Comparison of ENCODE assay signal across 8 cellular contexts in genomic region chr2:216692636-216693413, GRCh38. TPM values are rescaled to one million over a fixed set of nuclear protein-coding genes. Genes with fewer than 3 reads are reported as not detected.
DNase-seq lines count a peak whose midpoint lies in the region; ATAC-seq, FAIRE-seq and TF ChIP-seq lines count a peak whose summit lies in the region.

No MANE protein-coding gene starts in this region.

- peak; percentile 53 for ATAC-seq in GM21786 (IDR thresholded peaks at IDR 0.05; ENCODE audit: unreplicated experiment)
- no peak for ATAC-seq in HepG2

- H3K27me3 ChIP-seq in AG04450 (ENCODE audit: control insufficient read depth, insufficient read depth, low read length) (no peaks in the 10 kb centered on the region), HepG2 (ENCODE audit: control insufficient read depth in 1 of 2, insufficient read depth in 2 of 2, low read length in 2 of 2) (peaks cover 30 to 80% of the 10 kb centered on the region in 2 experiments)

- intact Hi-C loops in activated CD4-positive, alpha-beta T cell treated with anti-CD3 and anti-CD28 coated beads, Interleukin-2, amount 10 ng/mL, durations not matched to agents 24 days and 14 days (cut with micrococcal nuclease): loop anchor here (2.0 to 5.0 kb wide), 4 partner anchors 164 to 1064 kb away; no protein-coding TSS in a partner anchor
- intact Hi-C loops in HepG2 (cut with micrococcal nuclease; ENCODE audit: unreplicated experiment): loop anchor here (10.0 kb wide), 1 partner anchor 642 kb away; no protein-coding TSS in a partner anchor

- H3K27me3 Mint-ChIP-seq in activated CD4-positive, alpha-beta T cell treated with anti-CD3 and anti-CD28 coated beads, Interleukin-2, amount 10 ng/mL, durations not matched to agents 24 days and 14 days: peaks cover 65% of the 10 kb centered on the region

- H3K36me3 ChIP-seq in HepG2 (replicated peaks in 1 of 2; ENCODE audit: control insufficient read depth in 1 of 2, insufficient read depth in 2 of 2, low read length in 2 of 2): no peaks in the 10 kb centered on the region

- no peak overlapping the region for H2AFZ ChIP-seq in HepG2 (ENCODE audit: low read length)

- no peak for FAIRE-seq in HepG2 (lab: Jason Lieb, UNC)

- H3K27ac ChIP-seq in AG04450 (ENCODE audit: low read depth, low read length): peak overlapping the region; percentile 75
- peak overlapping the region; percentile 89 to 96 for H3K27ac ChIP-seq in coronary artery
- no peak overlapping the region for H3K27ac ChIP-seq in HepG2 (ENCODE audit: extremely low read length, insufficient read depth, low read length)

- H3K9me3 Mint-ChIP-seq in activated CD4-positive, alpha-beta T cell treated with anti-CD3 and anti-CD28 coated beads, Interleukin-2, amount 10 ng/mL, durations not matched to agents 24 days and 14 days: no peaks in the 10 kb centered on the region

- CTCF ChIA-PET in AG04450 (lab: Charles Lee): interaction anchor here (1.1 to 1.6 kb wide), 3 partner anchors 473 to 1020 kb away, joined by 5 to 9 read pairs (median 8); no protein-coding TSS in a partner anchor
- CTCF ChIA-PET in HepG2 (lab: Yijun Ruan, JAX; ENCODE audit: low intra/inter-chr PET ratio, low total read pairs): no interaction called here

- peak overlapping the region; percentile 75 for H3K27ac Mint-ChIP-seq in activated CD4-positive, alpha-beta T cell treated with anti-CD3 and anti-CD28 coated beads, Interleukin-2, amount 10 ng/mL, durations not matched to agents 24 days and 14 days

- TF ChIP-seq CTCF in AG04450 (IDR thresholded peaks at IDR 0.05; ENCODE audit: low read depth, low read length) (no peak), coronary artery (IDR thresholded peaks at IDR 0.05) (no peak), HepG2 (CRISPR knock-in tag; IDR thresholded peaks at IDR 0.05) (no peak)

- TF ChIP-seq EP300 in HepG2 (IDR thresholded peaks at IDR 0.05; ENCODE audit: low read depth in 2 of 2, low read length in 2 of 2): no peak
- TF ChIP-seq EP300 in HepG2 (CRISPR knock-in tag; IDR thresholded peaks at IDR 0.05; ENCODE audit: borderline replicate concordance): no peak

- WGBS in HepG2 (ENCODE audit: low lambda C conversion rate): 14% methylated on average over 28 of the region's 28 CpGs

- TF ChIP-seq POLR2A in HepG2 (IDR thresholded peaks at IDR 0.05; ENCODE audit: insufficient read depth in 1 of 2, low read depth in 2 of 2, low read length in 2 of 2): no peak

- TF ChIP-seq RAD21 in HepG2 (CRISPR knock-in tag; IDR thresholded peaks at IDR 0.05): no peak

- no peaks in the 10 kb centered on the region; the same call in 1 of the 2 replicates for H3K9me3 ChIP-seq in AG04450 (ENCODE audit: control insufficient read depth, insufficient read depth, low read length)
- H3K9me3 ChIP-seq in HepG2 (ENCODE audit: low read length): no peaks in the 10 kb centered on the region

- in situ Hi-C loops in HepG2 (cut with HindIII; ENCODE audit: extremely low pct_ligation_motif_present, low pct_unique_long_range_greater_than_20kb): loop anchor here (5.0 kb wide), 2 partner anchors 454 to 1019 kb away; no protein-coding TSS in a partner anchor

- no peaks in the 10 kb centered on the region for H4K20me1 ChIP-seq in HepG2 (ENCODE audit: insufficient read depth, low read length)

- peak overlapping the region; percentile 16; the same call in 1 of the 2 replicates for H3K4me2 ChIP-seq in HepG2 (ENCODE audit: low read depth, low read length)

- DNase-seq in AG04450 (ENCODE audit: low read depth, low spot score) (no peak), NCI-H2171 treated with DMSO at 0.1 percent for 48 hours (lab: John Stamatoyannopoulos, UW) (peak; percentile 94), coronary artery (ENCODE audit: low spot score) (peak; percentile 93), HepG2 (ENCODE audit: low spot score) (no peak), T-helper 9 cell (no peak)
- peak; percentile 93 for DNase-seq in activated CD4-positive, alpha-beta T cell treated with anti-CD3 and anti-CD28 coated beads, Interleukin-2, amount 10 ng/mL, durations not matched to agents 24 days and 14 days
- DNase-seq in stimulated activated CD4-positive, alpha-beta T cell treated with anti-CD3 and anti-CD28 coated beads, Interleukin-4, amount 100 ng/mL, for 1 hour: peak; percentile 69

- no peaks in the 10 kb centered on the region for H3K4me1 ChIP-seq in HepG2 (ENCODE audit: insufficient read depth, low read length)

- no TSS peak for BruUV-seq in HepG2 (replicated peaks; lab: Mats Ljungman, UMichigan)

- peak overlapping the region; percentile 89 for H3K4me3 Mint-ChIP-seq in activated CD4-positive, alpha-beta T cell treated with anti-CD3 and anti-CD28 coated beads, Interleukin-2, amount 10 ng/mL, durations not matched to agents 24 days and 14 days

- peaks cover 21% of the 10 kb centered on the region for H3K4me1 Mint-ChIP-seq in activated CD4-positive, alpha-beta T cell treated with anti-CD3 and anti-CD28 coated beads, Interleukin-2, amount 10 ng/mL, durations not matched to agents 24 days and 14 days

- POLR2A ChIA-PET in AG04450 (lab: Yijun Ruan, JAX): interaction anchor here (0.6 to 3.4 kb wide), 14 partner anchors 8 to 1017 kb away, joined by 3 to 25 read pairs (median 4); no protein-coding TSS in a partner anchor
- POLR2A ChIA-PET in HepG2 (lab: Yijun Ruan, JAX): no interaction called here

- H3K36me3 Mint-ChIP-seq in activated CD4-positive, alpha-beta T cell treated with anti-CD3 and anti-CD28 coated beads, Interleukin-2, amount 10 ng/mL, durations not matched to agents 24 days and 14 days (ENCODE audit: low read depth): no peaks in the 10 kb centered on the region

- no peaks in the 10 kb centered on the region for H3K79me2 ChIP-seq in HepG2 (ENCODE audit: insufficient read depth, low read length)

- H3K9ac ChIP-seq in HepG2 (ENCODE audit: insufficient read depth, low read depth, low read length): no peak overlapping the region

- H3K4me3 ChIP-seq in AG04450 (ENCODE audit: low read depth, low read length) (peak overlapping the region; percentile 93), coronary artery (peak overlapping the region; percentile 77), HepG2 (replicated peaks in 1 of 3; ENCODE audit: insufficient read depth in 1 of 3, low read depth in 2 of 3, low read length in 3 of 3) (no peak overlapping the region)

RNA-seq across cellular contexts. Expression of gene IGFBP5, which starts 2.5 kb away (rescaled TPM):
- polyA plus RNA-seq in AG04450 (2011; rRNA removed) (3,867 and 4,154 TPM in 2 replicates), HepG2 (2011; rRNA removed) (0.07 and 0.15 TPM in 2 replicates)
- 2,998 and 3,399 TPM in 2 replicates for polyA minus RNA-seq in AG04450 (2011; rRNA and poly(A)+ RNA removed)
- total RNA-seq in activated CD4-positive, alpha-beta T cell treated with anti-CD3 and anti-CD28 coated beads, Interleukin-2, amount 10 ng/mL, durations not matched to agents 24 days and 14 days: not detected in 2 replicates
- not detected in 2 replicates for total RNA-seq in HepG2 (2016; rRNA removed; fragmentation: Illumina TruSeq; extraction: Trizol)
- not detected in 2 replicates for total RNA-seq in HepG2 (2016; cell fraction: cytosol; rRNA removed; fragmentation: Illumina TruSeq; extraction: Trizol; ENCODE audit: low read depth)
- total RNA-seq in HepG2 (2016; cell fraction: insoluble cytoplasmic fraction; rRNA removed; fragmentation: Illumina TruSeq; extraction: Trizol): 0.02 TPM in 1 of 2 replicates, not detected in the other
- not detected in 2 replicates for total RNA-seq in HepG2 (2016; cell fraction: membrane; rRNA removed; fragmentation: Illumina TruSeq; extraction: Trizol)
- not detected in 2 replicates for total RNA-seq in HepG2 (2016; cell fraction: nucleus; rRNA removed; fragmentation: Illumina TruSeq; extraction: Trizol)
- 0.05 TPM in 2 replicates for polyA plus RNA-seq in HepG2 (2011; cell fraction: cytosol; rRNA removed)
- 0.03 and 0.14 TPM in 2 replicates for polyA plus RNA-seq in HepG2 (2011; cell fraction: nucleus; rRNA removed)
- 0.11 TPM in 1 of 2 replicates, not detected in the other for polyA plus RNA-seq in HepG2 (2012)
- polyA plus RNA-seq in HepG2 (2016; cell fraction: cytosol; fragmentation: Illumina TruSeq; extraction: Trizol; ENCODE audit: low read depth): not detected in 2 replicates
- not detected in 2 replicates for polyA plus RNA-seq in HepG2 (2016; cell fraction: insoluble cytoplasmic fraction; fragmentation: Illumina TruSeq; extraction: Trizol; ENCODE audit: low read depth)
- not detected in 2 replicates for polyA plus RNA-seq in HepG2 (2016; cell fraction: membrane; fragmentation: Illumina TruSeq; extraction: Trizol; ENCODE audit: low read depth)
- not detected in 2 replicates for polyA plus RNA-seq in HepG2 (2016; cell fraction: nucleus; fragmentation: Illumina TruSeq; extraction: Trizol; ENCODE audit: insufficient read depth, low read depth)
- 0.02 TPM in 1 of 2 replicates, not detected in the other for polyA minus RNA-seq in HepG2 (2011; rRNA and poly(A)+ RNA removed; ENCODE audit: low replicate concordance)
- not detected in 2 replicates for polyA minus RNA-seq in HepG2 (2011; cell fraction: cytosol; rRNA and poly(A)+ RNA removed)
- polyA minus RNA-seq in HepG2 (2011; cell fraction: nucleus; rRNA and poly(A)+ RNA removed): under 0.01 TPM in 1 of 2 replicates, not detected in the other

RNA-seq across cellular contexts. Expression of gene IGFBP2, which starts 59.6 kb away (rescaled TPM):
- polyA plus RNA-seq in AG04450 (2011; rRNA removed): 25.2 and 41.7 TPM in 2 replicates
- polyA minus RNA-seq in AG04450 (2011; rRNA and poly(A)+ RNA removed): 4.3 and 8.8 TPM in 2 replicates
- 33.5 and 42.4 TPM in 2 replicates for total RNA-seq in activated CD4-positive, alpha-beta T cell treated with anti-CD3 and anti-CD28 coated beads, Interleukin-2, amount 10 ng/mL, durations not matched to agents 24 days and 14 days
- total RNA-seq in HepG2 (2016; rRNA removed; fragmentation: Illumina TruSeq; extraction: Trizol): 0.45 and 2.0 TPM in 2 replicates
- 0.79 and 0.81 TPM in 2 replicates for total RNA-seq in HepG2 (2016; cell fraction: cytosol; rRNA removed; fragmentation: Illumina TruSeq; extraction: Trizol; ENCODE audit: low read depth)
- total RNA-seq in HepG2 (2016; cell fraction: insoluble cytoplasmic fraction; rRNA removed; fragmentation: Illumina TruSeq; extraction: Trizol): 0.83 and 1.8 TPM in 2 replicates
- total RNA-seq in HepG2 (2016; cell fraction: membrane; rRNA removed; fragmentation: Illumina TruSeq; extraction: Trizol): 0.68 and 1.4 TPM in 2 replicates
- 1.2 and 2.0 TPM in 2 replicates for total RNA-seq in HepG2 (2016; cell fraction: nucleus; rRNA removed; fragmentation: Illumina TruSeq; extraction: Trizol)
- polyA plus RNA-seq in HepG2 (2011; rRNA removed): 5.8 and 11.4 TPM in 2 replicates
- polyA plus RNA-seq in HepG2 (2011; cell fraction: cytosol; rRNA removed): 8.5 and 9.3 TPM in 2 replicates
- polyA plus RNA-seq in HepG2 (2011; cell fraction: nucleus; rRNA removed): 3.3 and 6.4 TPM in 2 replicates
- polyA plus RNA-seq in HepG2 (2012): 18.9 and 24.8 TPM in 2 replicates
- 0.59 and 1.1 TPM in 2 replicates for polyA plus RNA-seq in HepG2 (2016; cell fraction: cytosol; fragmentation: Illumina TruSeq; extraction: Trizol; ENCODE audit: low read depth)
- 0.91 and 1.3 TPM in 2 replicates for polyA plus RNA-seq in HepG2 (2016; cell fraction: insoluble cytoplasmic fraction; fragmentation: Illumina TruSeq; extraction: Trizol; ENCODE audit: low read depth)
- 1.1 and 1.2 TPM in 2 replicates for polyA plus RNA-seq in HepG2 (2016; cell fraction: membrane; fragmentation: Illumina TruSeq; extraction: Trizol; ENCODE audit: low read depth)
- 3.8 and 3.9 TPM in 2 replicates for polyA plus RNA-seq in HepG2 (2016; cell fraction: nucleus; fragmentation: Illumina TruSeq; extraction: Trizol; ENCODE audit: insufficient read depth, low read depth)
- polyA minus RNA-seq in HepG2 (2011; rRNA and poly(A)+ RNA removed; ENCODE audit: low replicate concordance): 0.19 and 1.9 TPM in 2 replicates
- 1.7 and 3.2 TPM in 2 replicates for polyA minus RNA-seq in HepG2 (2011; cell fraction: cytosol; rRNA and poly(A)+ RNA removed)
- polyA minus RNA-seq in HepG2 (2011; cell fraction: nucleus; rRNA and poly(A)+ RNA removed): 0.52 and 0.99 TPM in 2 replicates

Comparison
In these comparisons a context has a peak if more than half of its experiments do, and no peak if none do; other contexts are left out.
1. DNase-seq: peak in NCI-H2171 treated with DMSO at 0.1 percent for 48 hours (single experiment), activated CD4-positive, alpha-beta T cell treated with anti-CD3 and anti-CD28 coated beads, Interleukin-2, amount 10 ng/mL, durations not matched to agents 24 days and 14 days (single experiment), coronary artery (single experiment) and stimulated activated CD4-positive, alpha-beta T cell treated with anti-CD3 and anti-CD28 coated beads, Interleukin-4, amount 100 ng/mL, for 1 hour (single experiment); none in AG04450 (single experiment), HepG2 (single experiment) and T-helper 9 cell (single experiment).
2. H3K4me3 ChIP-seq: peak in AG04450 (single experiment) and coronary artery (single experiment); none in HepG2 (0 of 3).
3. RNA of gene IGFBP2, which starts 59.6 kb away (total RNA-seq): 33.5 to 42.4 TPM in activated CD4-positive, alpha-beta T cell treated with anti-CD3 and anti-CD28 coated beads, Interleukin-2, amount 10 ng/mL, durations not matched to agents 24 days and 14 days; 0.45 to 2.0 TPM in HepG2; every median in the first group is over 10 times any median in the second.